1 cellular context compared by ENCODE assay signal in the genomic region with DNA sequence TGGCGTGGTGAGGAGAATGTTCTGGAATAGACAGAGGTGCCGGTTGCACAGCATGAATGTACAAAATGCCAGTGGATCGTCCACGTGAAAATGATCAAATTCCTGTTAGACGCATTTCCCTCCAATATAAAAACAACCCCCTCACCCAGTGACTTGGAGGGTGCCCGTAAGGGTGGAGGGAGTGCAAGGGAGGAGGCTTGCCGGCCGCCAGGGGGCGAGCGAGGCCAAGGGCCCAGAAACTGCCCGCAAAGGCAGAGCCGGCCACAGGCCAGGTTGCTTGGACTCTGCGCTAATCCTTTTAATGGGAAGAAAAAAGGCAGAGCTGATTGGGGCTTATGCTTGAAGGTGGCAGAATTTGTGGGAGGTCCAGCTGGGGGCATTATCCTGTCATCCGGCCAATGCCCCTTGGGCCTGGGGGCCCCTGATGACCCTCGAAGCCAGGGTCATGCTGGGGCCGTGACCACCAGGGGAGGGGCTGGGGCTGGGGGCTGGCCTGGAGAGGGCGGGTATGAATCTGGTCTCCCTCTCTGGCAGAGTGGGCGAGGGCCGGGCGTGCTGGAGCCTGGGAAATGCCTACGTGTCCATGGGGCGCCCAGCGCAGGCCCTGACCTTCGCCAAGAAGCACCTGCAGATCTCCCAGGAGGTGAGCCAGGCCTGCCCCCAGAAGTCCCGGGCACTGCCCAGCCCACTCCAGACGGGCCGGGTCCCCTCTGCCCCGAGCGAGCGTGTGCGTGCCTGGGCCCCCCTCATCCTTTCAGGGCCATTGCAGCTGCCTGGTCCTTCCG.
TF ChIP-seq lines count a peak whose summit lies in the region.

No MANE protein-coding gene starts in this region.

TF ChIP-seq in GM12878, 131 proteins besides CTCF, POLR2A, EP300 and RAD21:
- no peak for TF ChIP-seq HCFC1 (IDR thresholded peaks at IDR 0.05; ENCODE audit: low read length)
- no peak for TF ChIP-seq FOXK2 (IDR thresholded peaks at IDR 0.05)
- TF ChIP-seq YY1 (IDR thresholded peaks at IDR 0.05; ENCODE audit: low read depth, low read length), result no peak; the same call in 1 of the 2 replicates
- TF ChIP-seq, protein P1, sequence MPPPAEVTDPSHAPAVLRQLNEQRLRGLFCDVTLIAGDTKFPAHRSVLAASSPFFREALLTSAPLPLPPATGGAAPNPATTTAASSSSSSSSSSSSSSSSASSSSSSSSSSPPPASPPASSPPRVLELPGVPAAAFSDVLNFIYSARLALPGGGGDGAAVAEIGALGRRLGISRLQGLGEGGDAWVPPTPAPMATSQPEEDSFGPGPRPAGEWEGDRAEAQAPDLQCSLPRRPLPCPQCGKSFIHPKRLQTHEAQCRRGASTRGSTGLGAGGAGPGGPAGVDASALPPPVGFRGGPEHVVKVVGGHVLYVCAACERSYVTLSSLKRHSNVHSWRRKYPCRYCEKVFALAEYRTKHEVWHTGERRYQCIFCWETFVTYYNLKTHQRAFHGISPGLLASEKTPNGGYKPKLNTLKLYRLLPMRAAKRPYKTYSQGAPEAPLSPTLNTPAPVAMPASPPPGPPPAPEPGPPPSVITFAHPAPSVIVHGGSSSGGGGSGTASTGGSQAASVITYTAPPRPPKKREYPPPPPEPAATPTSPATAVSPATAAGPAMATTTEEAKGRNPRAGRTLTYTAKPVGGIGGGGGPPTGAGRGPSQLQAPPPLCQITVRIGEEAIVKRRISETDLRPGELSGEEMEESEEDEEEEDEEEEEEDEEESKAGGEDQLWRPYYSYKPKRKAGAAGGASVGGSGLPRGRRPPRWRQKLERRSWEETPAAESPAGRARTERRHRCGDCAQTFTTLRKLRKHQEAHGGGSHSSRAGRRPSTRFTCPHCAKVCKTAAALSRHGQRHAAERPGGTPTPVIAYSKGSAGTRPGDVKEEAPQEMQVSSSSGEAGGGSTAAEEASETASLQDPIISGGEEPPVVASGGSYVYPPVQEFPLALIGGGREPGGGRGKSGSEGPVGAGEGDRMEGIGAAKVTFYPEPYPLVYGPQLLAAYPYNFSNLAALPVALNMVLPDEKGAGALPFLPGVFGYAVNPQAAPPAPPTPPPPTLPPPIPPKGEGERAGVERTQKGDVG (CRISPR knock-in tag; IDR thresholded peaks at IDR 0.05), result no peak
- TF ChIP-seq KAT2A (conservative IDR thresholded peaks at IDR 0.05; ENCODE audit: control insufficient read depth, low read depth, low read length), result no peak
- TF ChIP-seq, protein P2, sequence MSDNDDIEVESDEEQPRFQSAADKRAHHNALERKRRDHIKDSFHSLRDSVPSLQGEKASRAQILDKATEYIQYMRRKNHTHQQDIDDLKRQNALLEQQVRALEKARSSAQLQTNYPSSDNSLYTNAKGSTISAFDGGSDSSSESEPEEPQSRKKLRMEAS (IDR thresholded peaks at IDR 0.05; ENCODE audit: low read depth, low read length), result no peak
- peak; percentile 32 for TF ChIP-seq RELA (IDR thresholded peaks at IDR 0.05; ENCODE audit: borderline replicate concordance, partially characterized antibody)
- TF ChIP-seq SMC3 (IDR thresholded peaks at IDR 0.05; ENCODE audit: borderline replicate concordance, low read length), result peak; percentile 88
- TF ChIP-seq RUNX3 (IDR thresholded peaks at IDR 0.05; ENCODE audit: low read length), result peak; percentile 58; the same call in 1 of the 2 replicates
- TF ChIP-seq SMAD5 (IDR thresholded peaks at IDR 0.05; ENCODE audit: low read depth), result no peak
